Comparison of ENCODE assay signal across 7 cellular contexts in the genomic region with DNA sequence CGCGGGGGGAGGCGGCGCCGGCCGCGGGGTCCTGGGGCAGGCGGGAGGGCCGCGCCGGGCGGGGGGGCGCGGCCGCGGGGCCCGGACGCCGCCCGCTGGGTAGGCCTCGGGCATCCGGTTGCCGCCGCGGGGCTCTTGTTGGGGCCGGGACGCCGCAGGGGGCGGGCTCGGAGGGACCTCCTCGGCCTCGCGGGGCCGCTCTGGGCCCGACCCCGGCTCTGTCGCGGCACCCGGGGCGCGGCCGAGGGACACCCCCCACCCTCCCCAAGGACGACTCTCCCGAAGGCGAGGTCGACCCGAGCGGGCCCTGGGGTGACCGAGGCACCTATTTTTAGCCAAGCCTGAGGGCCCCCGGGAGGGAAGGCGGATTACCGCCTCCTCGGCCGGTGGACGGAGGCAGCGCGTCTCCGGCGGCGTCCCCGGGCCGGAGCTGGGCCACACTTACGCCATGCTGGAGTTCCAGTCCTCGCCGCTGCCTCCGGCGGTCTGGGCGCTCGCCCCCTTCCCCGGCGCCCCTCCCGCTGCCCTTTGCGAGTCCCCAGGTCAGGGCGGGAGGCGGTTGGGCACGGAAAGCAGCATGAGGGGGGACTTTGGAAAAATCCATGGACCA. TPM values are rescaled to one million over a fixed set of nuclear protein-coding genes. Genes with fewer than 3 reads are reported as not detected.
DNase-seq lines count a peak whose midpoint lies in the region; ATAC-seq and TF ChIP-seq lines count a peak whose summit lies in the region.

No MANE protein-coding gene starts in this region.

- H3K27ac ChIP-seq in prostate gland (peak overlapping the region; percentile 83 to 87), aorta (ENCODE audit: low read depth in 1 of 2, low read length in 2 of 2) (peak overlapping the region; percentile 89 to 92)

- TF ChIP-seq POLR2A in prostate gland (IDR thresholded peaks at IDR 0.05) = no peak

- H3K36me3 Mint-ChIP-seq in activated naive CD4-positive, alpha-beta T cell treated with anti-CD3 and anti-CD28 coated beads for 36 hours (ENCODE audit: low read depth) = peaks cover 2% of the 10 kb centered on the region

- CTCF ChIA-PET in activated naive CD4-positive, alpha-beta T cell treated with anti-CD3 and anti-CD28 coated beads for 36 hours (lab: Charles Lee) = interaction anchor here (1.0 kb wide), 1 partner anchor 9 kb away, joined by 6 read pairs; no protein-coding TSS in a partner anchor

- DNase-seq in RKO (ENCODE audit: low spot score) = peak; percentile 41
- peak; percentile 34 for DNase-seq in activated naive CD4-positive, alpha-beta T cell treated with anti-CD3 and anti-CD28 coated beads for 36 hours
- peak; percentile 78 for DNase-seq in cardiac septum (ENCODE audit: low spot score)
- DNase-seq in prostate gland (ENCODE audit: low spot score) = peak; percentile 19
- DNase-seq in aorta = peak; percentile 61 to 84

- H3K4me1 ChIP-seq in prostate gland (replicated peaks) (no peaks in the 10 kb centered on the region), aorta (ENCODE audit: control insufficient read depth in 1 of 2, insufficient read depth in 2 of 2, low read length in 2 of 2) (peaks cover 4 to 10% of the 10 kb centered on the region in 2 donors)

- H3K36me3 ChIP-seq in prostate gland (no peaks in the 10 kb centered on the region), aorta (ENCODE audit: control insufficient read depth in 1 of 2, insufficient read depth in 2 of 2, low read length in 1 of 2) (no peaks in the 10 kb centered on the region)

- H3K27me3 Mint-ChIP-seq in activated naive CD4-positive, alpha-beta T cell treated with anti-CD3 and anti-CD28 coated beads for 36 hours (ENCODE audit: low read depth) = no peaks in the 10 kb centered on the region

- 0% methylated on average over 16 of the region's 76 CpGs for WGBS in prostate gland
- WGBS in aorta, 2 donors = 0 to 1% methylated on average over 32 to 76 of the region's 76 CpGs

- H3K27me3 ChIP-seq in prostate gland (replicated peaks; ENCODE audit: insufficient read depth) = no peaks in the 10 kb centered on the region
- H3K27me3 ChIP-seq in aorta (ENCODE audit: control insufficient read depth in 1 of 2, insufficient read depth in 2 of 2, low read length in 1 of 2) = no peaks in the 10 kb centered on the region

- peak overlapping the region; percentile 92 to 93 for H3K4me3 ChIP-seq in prostate gland
- peak overlapping the region; percentile 88 for H3K4me3 ChIP-seq in aorta (ENCODE audit: low read length in 2 of 2)

- no peaks in the 10 kb centered on the region for H3K9me3 Mint-ChIP-seq in activated naive CD4-positive, alpha-beta T cell treated with anti-CD3 and anti-CD28 coated beads for 36 hours

- H3K4me3 Mint-ChIP-seq in activated naive CD4-positive, alpha-beta T cell treated with anti-CD3 and anti-CD28 coated beads for 36 hours = peak overlapping the region; percentile 90

- ATAC-seq in GM18861 (IDR thresholded peaks at IDR 0.05; ENCODE audit: unreplicated experiment) (peak; percentile 27), HG02870 (IDR thresholded peaks at IDR 0.05; ENCODE audit: unreplicated experiment) (peak; percentile 30), aorta (ENCODE audit: low FRiP score) (peak; percentile 75)

- peak overlapping the region; percentile 76 for H3K27ac Mint-ChIP-seq in activated naive CD4-positive, alpha-beta T cell treated with anti-CD3 and anti-CD28 coated beads for 36 hours

- intact Hi-C loops in activated naive CD4-positive, alpha-beta T cell treated with anti-CD3 and anti-CD28 coated beads for 36 hours (cut with micrococcal nuclease) = loop anchor here (1.0 to 10.0 kb wide), 13 partner anchors 11 to 1812 kb away; partner anchors contain the start of genes AP5M1, DLGAP5, EXOC5 and FBXO34
- intact Hi-C loops in cardiac septum (cut with DNase I) = loop anchor here (10.0 kb wide), 1 partner anchor 306 kb away; the partner anchor contains the start of gene FBXO34
- intact Hi-C loops in prostate gland (cut with DNase I) = no loop called here
- intact Hi-C loops in aorta (cut with DNase I) = loop anchor here (2.0 to 10.0 kb wide), 2 partner anchors 132 to 136 kb away; partner anchors contain the start of gene TBPL2 (in 1 of the 2)

- H3K9me3 ChIP-seq in prostate gland = no peaks in the 10 kb centered on the region
- H3K9me3 ChIP-seq in aorta (ENCODE audit: control insufficient read depth, low read length) = no peaks in the 10 kb centered on the region

- H3K4me1 Mint-ChIP-seq in activated naive CD4-positive, alpha-beta T cell treated with anti-CD3 and anti-CD28 coated beads for 36 hours (ENCODE audit: low read depth) = peaks cover 34% of the 10 kb centered on the region

- TF ChIP-seq CTCF in prostate gland (IDR thresholded peaks at IDR 0.05) = peak in 2 of 4 experiments; percentile 16 to 20

RNA-seq across cellular contexts. Expression of gene KTN1, which starts 0.5 kb away (rescaled TPM):
- total RNA-seq in activated naive CD4-positive, alpha-beta T cell treated with anti-CD3 and anti-CD28 coated beads for 36 hours = 10 to 100 TPM; 90.0 to 94.1 TPM
- 247 TPM for total RNA-seq in cardiac septum
- 100 to 1,000 TPM in 1 of 2 donors, 10 to 100 TPM in 1; 84.2 to 162 TPM for total RNA-seq in prostate gland
- total RNA-seq in aorta = 100 to 1,000 TPM; 191 to 216 TPM
- 100 to 1,000 TPM in 1 of 2 donors, 10 to 100 TPM in 1; 86.8 to 143 TPM for polyA plus RNA-seq in aorta

Comparison
In these comparisons a context has a peak if more than half of its experiments do, and no peak if none do; other contexts are left out.
1. Peak in every context shown above with its lines: DNase-seq, ATAC-seq, H3K4me3 ChIP-seq and H3K27ac ChIP-seq.
2. DNase-seq: peak in every context shown above with its lines; median percentile 78 in cardiac septum; 72 in aorta; 41 in RKO; 34 in activated naive CD4-positive, alpha-beta T cell treated with anti-CD3 and anti-CD28 coated beads for 36 hours; 19 in prostate gland.